Comparison of ENCODE assay signal across 28 cellular contexts in genomic region chr10:2488606-2489005, GRCh38.
"Had no signal": no experiment of that assay in that cellular context is flagged by ENCODE, and none has a peak within 500 bp of the region (broad histone marks: within the 10 kb centered on the region; RNA-seq: fewer than 3 reads in every experiment).

No MANE protein-coding gene starts in this region.

- H3K27me3 ChIP-seq: adrenal gland, body of pancreas, foreskin keratinocyte, gastrocnemius medialis had no signal

- H3K4me1 ChIP-seq: adrenal gland, body of pancreas, esophagus muscularis mucosa, foreskin keratinocyte, gastrocnemius medialis had no signal

- ATAC-seq: activated CD4-positive, alpha-beta T cell treated with anti-CD3 and anti-CD28 coated beads for 36 hours; activated naive CD8-positive, alpha-beta T cell treated with anti-CD3 and anti-CD28 coated beads, Interleukin-2, amount 50 U/mL, for 24 hours; activated T-helper 17 cell treated with anti-CD3 and anti-CD28 coated beads, Interleukin-2, amount 50 U/mL, for 72 hours; body of pancreas; effector memory CD8-positive, alpha-beta T cell; foreskin keratinocyte; gastrocnemius medialis had no signal

- H3K4me1 Mint-ChIP-seq: activated CD4-positive, alpha-beta T cell treated with anti-CD3 and anti-CD28 coated beads for 36 hours; activated CD4-positive, alpha-beta T cell treated with anti-CD3 and anti-CD28 coated beads, Interleukin-2, amount 10 ng/mL, durations not matched to agents 24 days and 14 days; activated naive CD4-positive, alpha-beta T cell treated with anti-CD3 and anti-CD28 coated beads, Interleukin-2, amount 50 U/mL, for 24 hours; activated naive CD8-positive, alpha-beta T cell treated with anti-CD3 and anti-CD28 coated beads for 36 hours; activated naive CD8-positive, alpha-beta T cell treated with anti-CD3 and anti-CD28 coated beads, Interleukin-2, amount 50 U/mL, for 24 hours; activated T-helper 17 cell treated with anti-CD3 and anti-CD28 coated beads, Interleukin-2, amount 50 U/mL, for 72 hours had no signal

- H3K4me3 ChIP-seq: adrenal gland, body of pancreas, esophagus muscularis mucosa, gastrocnemius medialis had no signal

- H3K27ac Mint-ChIP-seq: activated CD4-positive, alpha-beta memory T cell treated with anti-CD3 and anti-CD28 coated beads for 36 hours; activated CD4-positive, alpha-beta T cell treated with anti-CD3 and anti-CD28 coated beads for 36 hours; activated CD4-positive, alpha-beta T cell treated with anti-CD3 and anti-CD28 coated beads, Interleukin-2, amount 10 ng/mL, durations not matched to agents 24 days and 14 days; activated naive CD4-positive, alpha-beta T cell treated with anti-CD3 and anti-CD28 coated beads for 36 hours; activated naive CD4-positive, alpha-beta T cell treated with anti-CD3 and anti-CD28 coated beads, Interleukin-2, amount 50 U/mL, for 24 hours; activated naive CD8-positive, alpha-beta T cell treated with anti-CD3 and anti-CD28 coated beads for 36 hours; activated naive CD8-positive, alpha-beta T cell treated with anti-CD3 and anti-CD28 coated beads, Interleukin-2, amount 50 U/mL, for 24 hours; activated T-cell treated with anti-CD3 and anti-CD28 coated beads, Interleukin-2, amount 50 U/mL, for 24 hours; activated T-helper 17 cell treated with anti-CD3 and anti-CD28 coated beads, Interleukin-2, amount 50 U/mL, for 72 hours; effector memory CD8-positive, alpha-beta T cell had no signal

- H3K9me3 Mint-ChIP-seq: activated CD4-positive, alpha-beta memory T cell treated with anti-CD3 and anti-CD28 coated beads for 36 hours; activated CD4-positive, alpha-beta T cell treated with anti-CD3 and anti-CD28 coated beads, Interleukin-2, amount 10 ng/mL, durations not matched to agents 24 days and 14 days; activated naive CD4-positive, alpha-beta T cell treated with anti-CD3 and anti-CD28 coated beads for 36 hours; activated naive CD4-positive, alpha-beta T cell treated with anti-CD3 and anti-CD28 coated beads, Interleukin-2, amount 50 U/mL, for 24 hours; activated naive CD8-positive, alpha-beta T cell treated with anti-CD3 and anti-CD28 coated beads for 36 hours; activated naive CD8-positive, alpha-beta T cell treated with anti-CD3 and anti-CD28 coated beads, Interleukin-2, amount 50 U/mL, for 24 hours; activated T-cell treated with anti-CD3 and anti-CD28 coated beads, Interleukin-2, amount 50 U/mL, for 24 hours; activated T-helper 17 cell treated with anti-CD3 and anti-CD28 coated beads, Interleukin-2, amount 50 U/mL, for 72 hours; effector memory CD8-positive, alpha-beta T cell had no signal

- H3K27me3 Mint-ChIP-seq: activated CD4-positive, alpha-beta memory T cell treated with anti-CD3 and anti-CD28 coated beads for 36 hours; activated CD4-positive, alpha-beta T cell treated with anti-CD3 and anti-CD28 coated beads, Interleukin-2, amount 10 ng/mL, durations not matched to agents 24 days and 14 days; activated naive CD8-positive, alpha-beta T cell treated with anti-CD3 and anti-CD28 coated beads for 36 hours; activated T-cell treated with anti-CD3 and anti-CD28 coated beads, Interleukin-2, amount 50 U/mL, for 24 hours; effector memory CD8-positive, alpha-beta T cell had no signal

- DNase-seq: activated CD4-positive, alpha-beta memory T cell treated with anti-CD3 and anti-CD28 coated beads for 36 hours; activated CD4-positive, alpha-beta T cell treated with anti-CD3 and anti-CD28 coated beads for 36 hours; activated CD4-positive, alpha-beta T cell treated with anti-CD3 and anti-CD28 coated beads, Interleukin-2, amount 10 ng/mL, durations not matched to agents 24 days and 14 days; activated CD4-positive, CD25-positive, alpha-beta regulatory T cell; activated CD4-positive, CD25-positive, alpha-beta regulatory T cell treated with anti-CD3 and anti-CD28 coated beads, Interleukin-2, amount 50 U/mL, for 72 hours; activated CD8-positive, alpha-beta memory T cell treated with anti-CD3 and anti-CD28 coated beads, Interleukin-2, amount 50 U/mL, for 48 hours; activated effector memory CD4-positive, alpha-beta T cell treated with Interleukin-2 at 50 U/mL for 16 hours; activated naive CD4-positive, alpha-beta T cell treated with anti-CD3 and anti-CD28 coated beads for 36 hours; activated naive CD8-positive, alpha-beta T cell treated with anti-CD3 and anti-CD28 coated beads for 36 hours; activated naive CD8-positive, alpha-beta T cell treated with anti-CD3 and anti-CD28 coated beads, Interleukin-2, amount 50 U/mL, for 24 hours; activated T-cell treated with anti-CD3 and anti-CD28 coated beads for 4 hours; activated T-cell treated with anti-CD3 and anti-CD28 coated beads, Interleukin-2, amount 50 U/mL, for 24 hours; adrenal gland; amygdala; aorta; body of pancreas; caudate nucleus; cortex of kidney; dermis blood vessel endothelial cell; effector CD4-positive, alpha-beta T cell; effector memory CD8-positive, alpha-beta T cell; erythroblast; foreskin keratinocyte; gastrocnemius medialis; T-helper 2 cell had no signal

- H3K9me3 ChIP-seq: adrenal gland, body of pancreas, esophagus muscularis mucosa, gastrocnemius medialis had no signal

- H3K36me3 ChIP-seq: adrenal gland, esophagus muscularis mucosa, gastrocnemius medialis had no signal

- H3K27ac ChIP-seq: adrenal gland, body of pancreas, esophagus muscularis mucosa, foreskin keratinocyte, gastrocnemius medialis had no signal

- H3K4me3 Mint-ChIP-seq: activated CD4-positive, alpha-beta memory T cell treated with anti-CD3 and anti-CD28 coated beads for 36 hours; activated CD4-positive, alpha-beta T cell treated with anti-CD3 and anti-CD28 coated beads for 36 hours; activated CD4-positive, alpha-beta T cell treated with anti-CD3 and anti-CD28 coated beads, Interleukin-2, amount 10 ng/mL, durations not matched to agents 24 days and 14 days; activated naive CD4-positive, alpha-beta T cell treated with anti-CD3 and anti-CD28 coated beads for 36 hours; activated naive CD4-positive, alpha-beta T cell treated with anti-CD3 and anti-CD28 coated beads, Interleukin-2, amount 50 U/mL, for 24 hours; activated naive CD8-positive, alpha-beta T cell treated with anti-CD3 and anti-CD28 coated beads for 36 hours; activated naive CD8-positive, alpha-beta T cell treated with anti-CD3 and anti-CD28 coated beads, Interleukin-2, amount 50 U/mL, for 24 hours; activated T-cell treated with anti-CD3 and anti-CD28 coated beads, Interleukin-2, amount 50 U/mL, for 24 hours; activated T-helper 17 cell treated with anti-CD3 and anti-CD28 coated beads, Interleukin-2, amount 50 U/mL, for 72 hours; effector memory CD8-positive, alpha-beta T cell had no signal

- H3K36me3 Mint-ChIP-seq: activated CD4-positive, alpha-beta memory T cell treated with anti-CD3 and anti-CD28 coated beads for 36 hours; activated naive CD4-positive, alpha-beta T cell treated with anti-CD3 and anti-CD28 coated beads, Interleukin-2, amount 50 U/mL, for 24 hours; activated naive CD8-positive, alpha-beta T cell treated with anti-CD3 and anti-CD28 coated beads for 36 hours had no signal
